In genomic region chr18:58315739-58316215, GRCh38 we compare ENCODE assay signal across 10 cellular contexts.
DNase-seq lines count a peak whose midpoint lies in the region; ATAC-seq and TF ChIP-seq lines count a peak whose summit lies in the region.
"Had no signal": no experiment of that assay in that cellular context is flagged by ENCODE, and none has a peak within 500 bp of the region (broad histone marks: within the 10 kb centered on the region; RNA-seq: fewer than 3 reads in every experiment).

No MANE protein-coding gene starts in this region.

- no peaks in the 10 kb centered on the region for H3K9me3 Mint-ChIP-seq in endothelial cell (ENCODE audit: unreplicated experiment)

- peaks cover 33% of the 10 kb centered on the region for H3K4me1 Mint-ChIP-seq in endothelial cell (ENCODE audit: unreplicated experiment)

- H3K9me3 ChIP-seq in mucosa of rectum (ENCODE audit: control insufficient read depth in 2 of 2, low read length in 2 of 2), result no peaks in the 10 kb centered on the region
- H3K9me3 ChIP-seq: MG63 had no signal

- no peaks in the 10 kb centered on the region for H3K27me3 ChIP-seq in mucosa of rectum (ENCODE audit: control insufficient read depth in 2 of 2, insufficient read depth in 2 of 2, low read length in 2 of 2)
- H3K27me3 ChIP-seq: MG63 had no signal

- H3K27ac ChIP-seq in mucosa of rectum (ENCODE audit: low read depth in 2 of 2, low read length in 2 of 2) (peak overlapping the region; percentile 43 to 52), urinary bladder (ENCODE audit: low read depth) (peak overlapping the region; percentile 62)
- H3K27ac ChIP-seq: 22Rv1 had no signal

- H3K36me3 Mint-ChIP-seq in endothelial cell (ENCODE audit: low read depth, unreplicated experiment), result no peaks in the 10 kb centered on the region

- H3K4me1 ChIP-seq in mucosa of rectum (ENCODE audit: control insufficient read depth in 2 of 2, insufficient read depth in 2 of 2, low read length in 2 of 2), result peaks cover 19 to 57% of the 10 kb centered on the region in 2 donors
- H3K4me1 ChIP-seq in urinary bladder (ENCODE audit: insufficient read depth), result no peaks in the 10 kb centered on the region

- peak; percentile 20 for DNase-seq in activated CD4-positive, alpha-beta T cell treated with anti-CD3 and anti-CD28 coated beads for 48 hours
- DNase-seq in activated CD4-positive, alpha-beta T cell treated with anti-CD3 and anti-CD28 coated beads, Interleukin-2, amount 50 U/mL, for 4 hours, result no peak
- DNase-seq in endothelial cell (ENCODE audit: low spot score) (no peak), NCI-H2171 (lab: John Stamatoyannopoulos, UW) (no peak), hippocampal formation (lab: John Stamatoyannopoulos, UW) (no peak)
- DNase-seq: MG63 had no signal

- no peak overlapping the region for H3K4me3 ChIP-seq in mucosa of rectum (ENCODE audit: low read length in 2 of 2)
- no peak overlapping the region for H3K4me3 ChIP-seq in urinary bladder (ENCODE audit: low read depth, low read length)
- H3K4me3 ChIP-seq: MG63 had no signal

- peak overlapping the region; percentile 57 for H3K4me3 Mint-ChIP-seq in endothelial cell (ENCODE audit: unreplicated experiment)

- H3K36me3 ChIP-seq in mucosa of rectum (ENCODE audit: control insufficient read depth in 2 of 2, insufficient read depth in 2 of 2, low read length in 2 of 2) (peaks cover 8 to 10% of the 10 kb centered on the region in 2 donors), urinary bladder (ENCODE audit: insufficient read depth) (no peaks in the 10 kb centered on the region)

- peak overlapping the region; percentile 91 for H3K27ac Mint-ChIP-seq in endothelial cell (ENCODE audit: unreplicated experiment)

- peak overlapping the region in 1 of 2 donors; percentile 42 for H3K9ac ChIP-seq in mucosa of rectum (ENCODE audit: low read depth in 1 of 2, low read length in 2 of 2)

- ATAC-seq in HG02973 (IDR thresholded peaks at IDR 0.05; ENCODE audit: unreplicated experiment), result no peak

- WGBS in urinary bladder, result 77% methylated on average over 15 of the region's 15 CpGs

- peaks cover 1% of the 10 kb centered on the region for H3K27me3 Mint-ChIP-seq in endothelial cell (ENCODE audit: unreplicated experiment)

- no peak for TF ChIP-seq CTCF in endothelial cell (IDR thresholded peaks at IDR 0.05; ENCODE audit: unreplicated experiment)
